ENCODE assay signal across 8 cellular contexts in genomic region chr9:95005276-95006141, GRCh38.
DNase-seq lines count a peak whose midpoint lies in the region; ATAC-seq and TF ChIP-seq lines count a peak whose summit lies in the region.

No MANE protein-coding gene starts in this region.

- H3K4me3 Mint-ChIP-seq in chondrocyte (ENCODE audit: unreplicated experiment), result peak overlapping the region; percentile 95

- peaks cover 5% of the 10 kb centered on the region; the same call in 1 of the 2 replicates for H3F3A ChIP-seq in MM.1S (ENCODE audit: insufficient read depth, low read length)

- no peaks in the 10 kb centered on the region for H3K9me3 ChIP-seq in MM.1S (replicated peaks; ENCODE audit: insufficient read depth, low read length)
- no peaks in the 10 kb centered on the region for H3K9me3 ChIP-seq in mucosa of stomach (ENCODE audit: control insufficient read depth, low read length)

- DNase-seq in NCI-H510A treated with DMSO at 0.1 percent for 48 hours (lab: John Stamatoyannopoulos, UW) (peak; percentile 43), NCI-H510A (lab: John Stamatoyannopoulos, UW) (no peak), MM.1S (no peak), chondrocyte (ENCODE audit: low spot score) (no peak), UCSD-AML1 (lab: John Stamatoyannopoulos, UW; ENCODE audit: unreplicated experiment) (no peak)

- TF ChIP-seq CTCF in MM.1S (IDR thresholded peaks at IDR 0.05; ENCODE audit: low read length), result no peak
- no peak for TF ChIP-seq CTCF in chondrocyte (IDR thresholded peaks at IDR 0.05)

- H2AFZ ChIP-seq in MM.1S (ENCODE audit: low read length), result no peak overlapping the region

- no peaks in the 10 kb centered on the region for H3K27me3 Mint-ChIP-seq in chondrocyte (ENCODE audit: low read depth)

- H3K27ac Mint-ChIP-seq in chondrocyte (ENCODE audit: unreplicated experiment), result peak overlapping the region; percentile 99

- H3K9me3 Mint-ChIP-seq in chondrocyte (ENCODE audit: low read depth), result no peaks in the 10 kb centered on the region

- no peak overlapping the region for H3K9ac ChIP-seq in MM.1S (ENCODE audit: low read length)
- peak overlapping the region; percentile 92 for H3K9ac ChIP-seq in mucosa of stomach (ENCODE audit: low read length)

- H3K4me1 Mint-ChIP-seq in chondrocyte (ENCODE audit: low read depth), result peaks cover 58% of the 10 kb centered on the region

- peak overlapping the region; percentile 63 for H3K4me2 ChIP-seq in MM.1S (ENCODE audit: low read depth, low read length)

- no peaks in the 10 kb centered on the region; the same call in 1 of the 2 replicates for H3K4me1 ChIP-seq in MM.1S (ENCODE audit: low read length)
- H3K4me1 ChIP-seq in mucosa of stomach (ENCODE audit: control insufficient read depth, insufficient read depth, low read length), result peaks cover 15% of the 10 kb centered on the region

- no peaks in the 10 kb centered on the region for H3K79me2 ChIP-seq in MM.1S (ENCODE audit: low read length)

- H3K9me2 ChIP-seq in MM.1S (replicated peaks; ENCODE audit: insufficient read depth, low read length), result no peaks in the 10 kb centered on the region

- H3K4me3 ChIP-seq in MM.1S (ENCODE audit: low read length) (peak overlapping the region; percentile 46; the same call in 1 of the 2 replicates), mucosa of stomach (ENCODE audit: low read length) (peak overlapping the region; percentile 77)

- H3K36me3 Mint-ChIP-seq in chondrocyte (ENCODE audit: low read depth), result peaks cover 35% of the 10 kb centered on the region

- H3K27me3 ChIP-seq in MM.1S (replicated peaks; ENCODE audit: insufficient read depth, low read length) (no peaks in the 10 kb centered on the region), mucosa of stomach (ENCODE audit: control insufficient read depth, insufficient read depth, low read length) (no peaks in the 10 kb centered on the region)

- no peaks in the 10 kb centered on the region for H4K20me1 ChIP-seq in MM.1S (ENCODE audit: insufficient read depth, low read length)

- H3K36me3 ChIP-seq in MM.1S (replicated peaks; ENCODE audit: insufficient read depth, low read length) (no peaks in the 10 kb centered on the region), mucosa of stomach (ENCODE audit: control insufficient read depth, insufficient read depth, low read length) (no peaks in the 10 kb centered on the region)

- no peak for ATAC-seq in GM21447 (IDR thresholded peaks at IDR 0.05; ENCODE audit: unreplicated experiment)
- no peak for ATAC-seq in HG03442 (IDR thresholded peaks at IDR 0.05; ENCODE audit: unreplicated experiment)

- no peak overlapping the region for H3K27ac ChIP-seq in MM.1S (ENCODE audit: low read length)
